Comparison of ENCODE assay signal across 21 cellular contexts in the genomic region with DNA sequence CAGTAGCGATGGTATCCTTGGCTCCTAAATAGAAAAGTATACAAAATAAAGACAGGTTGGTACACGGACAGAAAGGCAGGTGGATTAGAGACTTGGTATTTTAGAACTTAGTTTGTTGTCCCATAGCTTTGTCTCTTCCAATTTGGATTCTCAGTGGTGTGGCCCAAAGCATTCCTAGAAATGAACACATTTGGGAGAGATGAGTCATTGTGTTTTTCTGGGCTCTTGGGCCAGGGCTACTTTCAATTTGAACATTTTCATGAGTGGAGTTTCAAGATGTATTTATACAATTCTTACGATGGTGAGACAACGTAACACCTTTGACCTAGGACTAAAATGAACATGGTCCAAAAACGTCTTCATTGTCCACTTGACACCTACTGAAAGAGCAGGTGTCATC.
DNase-seq lines count a peak whose midpoint lies in the region; ATAC-seq and TF ChIP-seq lines count a peak whose summit lies in the region.
"Had no signal": no experiment of that assay in that cellular context is flagged by ENCODE, and none has a peak within 500 bp of the region (broad histone marks: within the 10 kb centered on the region; RNA-seq: fewer than 3 reads in every experiment).

No MANE protein-coding gene starts in this region.

- no peak overlapping the region for H3K4me2 ChIP-seq in GM23338
- H3K4me2 ChIP-seq: PC-9 had no signal

- ATAC-seq in GM23338 (no peak), aorta (ENCODE audit: low FRiP score) (peak; percentile 71), HG02759 (IDR thresholded peaks at IDR 0.05; ENCODE audit: unreplicated experiment) (no peak), left colon (no peak)
- ATAC-seq: CD8-positive, alpha-beta T cell; SK-N-SH treated with all-trans-retinoic acid at 6 μM for 48 hours had no signal

- peaks cover 11% of the 10 kb centered on the region; the same call in 2 of the 3 replicates for H3K4me1 Mint-ChIP-seq in GM23338

- H3K4me3 ChIP-seq in GM23338 (no peak overlapping the region), fibroblast of the aortic adventitia (ENCODE audit: low read depth, low read length) (no peak overlapping the region), aorta (ENCODE audit: low read length in 2 of 2) (no peak overlapping the region)
- H3K4me3 ChIP-seq: PC-9 had no signal

- H3K4me1 ChIP-seq in GM23338 (ENCODE audit: insufficient read depth), result peaks cover 6% of the 10 kb centered on the region; the same call in 1 of the 2 replicates
- peaks cover 3 to 4% of the 10 kb centered on the region in 2 donors for H3K4me1 ChIP-seq in aorta (ENCODE audit: control insufficient read depth in 1 of 2, insufficient read depth in 2 of 2, low read length in 2 of 2)

- no peaks in the 10 kb centered on the region for H4K20me1 ChIP-seq in GM23338 (replicated peaks; ENCODE audit: insufficient read depth)

- H3K36me3 ChIP-seq in GM23338 (ENCODE audit: insufficient read depth) (no peaks in the 10 kb centered on the region), aorta (ENCODE audit: control insufficient read depth in 1 of 2, insufficient read depth in 2 of 2, low read length in 1 of 2) (no peaks in the 10 kb centered on the region)

- H3K9me3 Mint-ChIP-seq in GM23338, result no peaks in the 10 kb centered on the region
- H3K9me3 Mint-ChIP-seq: CD8-positive, alpha-beta T cell had no signal

- H3K36me3 Mint-ChIP-seq in GM23338 (ENCODE audit: low read depth), result no peaks in the 10 kb centered on the region
- H3K36me3 Mint-ChIP-seq: CD8-positive, alpha-beta T cell had no signal

- H3K9me2 ChIP-seq in GM23338 (ENCODE audit: insufficient read depth), result no peaks in the 10 kb centered on the region

- no peaks in the 10 kb centered on the region for H3F3A ChIP-seq in GM23338 (replicated peaks; ENCODE audit: low read depth)

- 0 out of 2 replicates have a peak overlapping the region, but pooled peaks have one; percentile 10 for H3K27ac Mint-ChIP-seq in GM23338
- H3K27ac Mint-ChIP-seq: CD8-positive, alpha-beta T cell had no signal

- H3K27ac ChIP-seq in GM23338 (ENCODE audit: low read depth), result no peak overlapping the region
- H3K27ac ChIP-seq in aorta (ENCODE audit: low read depth in 1 of 2, low read length in 2 of 2), result peak overlapping the region in 1 of 2 donors; percentile 57
- H3K27ac ChIP-seq: HL-60, PC-9 had no signal

- no peaks in the 10 kb centered on the region for H3K27me3 Mint-ChIP-seq in GM23338 (ENCODE audit: insufficient read depth, low read depth, poor library complexity)

- WGBS in aorta, 2 donors, result 29 to 33% methylated on average over 5 of the region's 5 CpGs

- no peaks in the 10 kb centered on the region for H3K79me2 ChIP-seq in GM23338 (replicated peaks; ENCODE audit: insufficient read depth)

- H3K9me3 ChIP-seq in aorta (ENCODE audit: control insufficient read depth, low read length), result no peaks in the 10 kb centered on the region

- DNase-seq in Daoy (ENCODE audit: low read depth), result peak; percentile 30
- DNase-seq in GM23338 (ENCODE audit: low spot score), result no peak
- DNase-seq in fibroblast of the aortic adventitia (ENCODE audit: low read depth), result peak; percentile 1
- DNase-seq in aorta, result no peak
- no peak for DNase-seq in left colon
- DNase-seq in NCI-H526 (lab: John Stamatoyannopoulos, UW), result no peak
- DNase-seq: AML-193; C1 segment of cervical spinal cord; CD8-positive, alpha-beta T cell; DND-41; KBM-7; NCI-H1092; NCI-H1436; NCI-H187 treated with DMSO at 0.1 percent for 48 hours; NCI-H2107; NCI-H446 treated with DMSO at 0.1 percent for 48 hours; PC-9; RPMI8226 had no signal

- no peak for TF ChIP-seq CTCF in GM23338 (conservative IDR thresholded peaks at IDR 0.05; ENCODE audit: low read depth in 2 of 2)
- TF ChIP-seq CTCF in fibroblast of the aortic adventitia (IDR thresholded peaks at IDR 0.05; ENCODE audit: insufficient read depth, low read length), result no peak

- no peak overlapping the region for H3K4me3 Mint-ChIP-seq in GM23338
- H3K4me3 Mint-ChIP-seq: CD8-positive, alpha-beta T cell had no signal

- no peak overlapping the region for H2AFZ ChIP-seq in GM23338
- H2AFZ ChIP-seq: PC-9 had no signal

- intact Hi-C loops in aorta (cut with DNase I) (no loop called here), left colon (cut with DNase I, micrococcal nuclease) (no loop called here)

- no peaks in the 10 kb centered on the region for H3K27me3 ChIP-seq in GM23338 (ENCODE audit: insufficient read depth)
- no peaks in the 10 kb centered on the region for H3K27me3 ChIP-seq in aorta (ENCODE audit: control insufficient read depth in 1 of 2, insufficient read depth in 2 of 2, low read length in 1 of 2)

TF ChIP-seq in GM23338, 12 proteins besides CTCF, POLR2A, EP300 and RAD21 (continues in another document):
- TF ChIP-seq ZNF331 (CRISPR knock-in tag; IDR thresholded peaks at IDR 0.05; ENCODE audit: low read depth) (no peak), EZH2 (IDR thresholded peaks at IDR 0.05; ENCODE audit: low read depth, unreplicated experiment) (no peak), JUNB (IDR thresholded peaks at IDR 0.05; ENCODE audit: unreplicated experiment) (no peak), EZH2phosphoT487 (IDR thresholded peaks at IDR 0.05; ENCODE audit: unreplicated experiment) (no peak), NANOG (IDR thresholded peaks at IDR 0.05; ENCODE audit: borderline replicate concordance) (no peak), POLR2AphosphoS5 (IDR thresholded peaks at IDR 0.05; ENCODE audit: low read depth) (no peak), ZNF114 (CRISPR knock-in tag; IDR thresholded peaks at IDR 0.05) (no peak), STAT1 (IDR thresholded peaks at IDR 0.05; ENCODE audit: unreplicated experiment) (no peak)
- TF ChIP-seq, protein P1, sequence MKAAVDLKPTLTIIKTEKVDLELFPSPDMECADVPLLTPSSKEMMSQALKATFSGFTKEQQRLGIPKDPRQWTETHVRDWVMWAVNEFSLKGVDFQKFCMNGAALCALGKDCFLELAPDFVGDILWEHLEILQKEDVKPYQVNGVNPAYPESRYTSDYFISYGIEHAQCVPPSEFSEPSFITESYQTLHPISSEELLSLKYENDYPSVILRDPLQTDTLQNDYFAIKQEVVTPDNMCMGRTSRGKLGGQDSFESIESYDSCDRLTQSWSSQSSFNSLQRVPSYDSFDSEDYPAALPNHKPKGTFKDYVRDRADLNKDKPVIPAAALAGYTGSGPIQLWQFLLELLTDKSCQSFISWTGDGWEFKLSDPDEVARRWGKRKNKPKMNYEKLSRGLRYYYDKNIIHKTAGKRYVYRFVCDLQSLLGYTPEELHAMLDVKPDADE (IDR thresholded peaks at IDR 0.05), result no peak
- TF ChIP-seq, protein P2, sequence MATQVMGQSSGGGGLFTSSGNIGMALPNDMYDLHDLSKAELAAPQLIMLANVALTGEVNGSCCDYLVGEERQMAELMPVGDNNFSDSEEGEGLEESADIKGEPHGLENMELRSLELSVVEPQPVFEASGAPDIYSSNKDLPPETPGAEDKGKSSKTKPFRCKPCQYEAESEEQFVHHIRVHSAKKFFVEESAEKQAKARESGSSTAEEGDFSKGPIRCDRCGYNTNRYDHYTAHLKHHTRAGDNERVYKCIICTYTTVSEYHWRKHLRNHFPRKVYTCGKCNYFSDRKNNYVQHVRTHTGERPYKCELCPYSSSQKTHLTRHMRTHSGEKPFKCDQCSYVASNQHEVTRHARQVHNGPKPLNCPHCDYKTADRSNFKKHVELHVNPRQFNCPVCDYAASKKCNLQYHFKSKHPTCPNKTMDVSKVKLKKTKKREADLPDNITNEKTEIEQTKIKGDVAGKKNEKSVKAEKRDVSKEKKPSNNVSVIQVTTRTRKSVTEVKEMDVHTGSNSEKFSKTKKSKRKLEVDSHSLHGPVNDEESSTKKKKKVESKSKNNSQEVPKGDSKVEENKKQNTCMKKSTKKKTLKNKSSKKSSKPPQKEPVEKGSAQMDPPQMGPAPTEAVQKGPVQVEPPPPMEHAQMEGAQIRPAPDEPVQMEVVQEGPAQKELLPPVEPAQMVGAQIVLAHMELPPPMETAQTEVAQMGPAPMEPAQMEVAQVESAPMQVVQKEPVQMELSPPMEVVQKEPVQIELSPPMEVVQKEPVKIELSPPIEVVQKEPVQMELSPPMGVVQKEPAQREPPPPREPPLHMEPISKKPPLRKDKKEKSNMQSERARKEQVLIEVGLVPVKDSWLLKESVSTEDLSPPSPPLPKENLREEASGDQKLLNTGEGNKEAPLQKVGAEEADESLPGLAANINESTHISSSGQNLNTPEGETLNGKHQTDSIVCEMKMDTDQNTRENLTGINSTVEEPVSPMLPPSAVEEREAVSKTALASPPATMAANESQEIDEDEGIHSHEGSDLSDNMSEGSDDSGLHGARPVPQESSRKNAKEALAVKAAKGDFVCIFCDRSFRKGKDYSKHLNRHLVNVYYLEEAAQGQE (IDR thresholded peaks at IDR 0.05; ENCODE audit: unreplicated experiment), result no peak

Comparison
In these comparisons a context has a peak if more than half of its experiments do, and no peak if none do; other contexts are left out.
1. DNase-seq: peak in Daoy (single experiment) and fibroblast of the aortic adventitia (single experiment); none in GM23338 (single experiment), aorta (0 of 2), left colon (0 of 2) and NCI-H526 (0 of 2).